Comparison of ENCODE assay signal across 11 cellular contexts in the genomic region with DNA sequence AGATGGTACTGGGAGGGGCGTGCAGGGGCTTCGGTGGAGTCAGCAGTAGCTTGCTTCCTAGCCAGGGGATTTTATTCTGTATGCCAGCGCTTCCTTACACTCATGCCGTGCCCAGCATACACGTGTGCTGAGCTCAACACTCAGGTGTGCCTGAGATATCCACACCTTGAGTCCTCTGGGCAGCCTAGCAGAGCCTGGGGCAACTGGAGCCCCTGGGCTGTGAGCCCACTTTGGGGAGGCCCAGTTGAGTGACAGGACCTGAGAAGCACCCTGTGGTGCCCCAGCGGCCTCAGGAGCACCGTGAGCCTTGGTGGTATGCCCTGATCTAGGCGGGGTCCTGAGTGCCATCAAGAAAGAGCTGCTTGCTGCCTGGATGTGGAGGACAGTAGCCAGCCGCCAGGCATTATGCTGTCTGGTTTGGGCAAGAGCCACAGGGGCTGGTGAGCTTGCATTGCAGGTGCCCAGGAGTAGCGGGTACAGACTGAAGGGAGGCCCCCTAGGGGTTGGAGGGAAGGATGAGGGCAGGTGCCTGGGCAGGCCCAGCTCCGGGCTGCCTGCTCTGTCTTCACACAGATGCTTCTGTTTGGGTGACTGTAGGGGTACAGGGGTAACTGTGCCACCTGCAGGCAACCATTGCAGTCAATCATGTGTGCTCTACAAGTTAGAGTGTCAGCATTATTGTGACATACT. TPM values are rescaled to one million over a fixed set of nuclear protein-coding genes. Genes with fewer than 3 reads are reported as not detected.
DNase-seq lines count a peak whose midpoint lies in the region; ATAC-seq and TF ChIP-seq lines count a peak whose summit lies in the region.
"Had no signal": no experiment of that assay in that cellular context is flagged by ENCODE, and none has a peak within 500 bp of the region (broad histone marks: within the 10 kb centered on the region; RNA-seq: fewer than 3 reads in every experiment).

No MANE protein-coding gene starts in this region.

- POLR2A ChIA-PET in activated CD4-positive, alpha-beta memory T cell treated with anti-CD3 and anti-CD28 coated beads for 36 hours (lab: Charles Lee), result no interaction called here

- H3K4me1 Mint-ChIP-seq in H9 (no peaks in the 10 kb centered on the region), natural killer cell (no peaks in the 10 kb centered on the region)
- H3K4me1 Mint-ChIP-seq in activated CD4-positive, alpha-beta memory T cell treated with anti-CD3 and anti-CD28 coated beads for 36 hours (ENCODE audit: low read depth), result no peaks in the 10 kb centered on the region

- TF ChIP-seq CTCF in H9 (conservative IDR thresholded peaks at IDR 0.05) (peak; percentile 54), natural killer cell (IDR thresholded peaks at IDR 0.05) (no peak), colonic mucosa (IDR thresholded peaks at IDR 0.05) (no peak)

- no peaks in the 10 kb centered on the region for H3K79me1 ChIP-seq in H9 (ENCODE audit: insufficient read depth, low read depth, low read length, poor library complexity, severe bottlenecking)

- no peak overlapping the region for H2BK5ac ChIP-seq in H9 (ENCODE audit: insufficient read length, low read length)

- H2BK12ac ChIP-seq in H9 (ENCODE audit: insufficient read length, low read depth, low read length), result no peak overlapping the region

- H2BK15ac ChIP-seq in H9 (ENCODE audit: low read depth, low read length), result no peak overlapping the region

- no peak overlapping the region for H3K4me2 ChIP-seq in H9 (ENCODE audit: insufficient read depth, insufficient read length, low read length)

- no peak overlapping the region for H4K8ac ChIP-seq in H9 (replicated peaks; ENCODE audit: insufficient read length, low read depth, low read length)

- H3K18ac ChIP-seq in H9 (ENCODE audit: insufficient read length, low read depth, low read length), result no peak overlapping the region

- H3K4me3 Mint-ChIP-seq in H9 (no peak overlapping the region), natural killer cell (no peak overlapping the region)
- H3K4me3 Mint-ChIP-seq in activated CD4-positive, alpha-beta memory T cell treated with anti-CD3 and anti-CD28 coated beads for 36 hours, result no peak overlapping the region

- H2BK20ac ChIP-seq in H9 (ENCODE audit: low read depth, low read length, poor library complexity, severe bottlenecking), result no peak overlapping the region

- H2AK5ac ChIP-seq in H9 (ENCODE audit: insufficient read length, low read length), result no peak overlapping the region

- no peaks in the 10 kb centered on the region for H3K23me2 ChIP-seq in H9 (ENCODE audit: insufficient read length, low read depth, low read length, poor library complexity, severe bottlenecking)

- H4K91ac ChIP-seq in H9 (ENCODE audit: insufficient read length, low read depth, low read length), result no peak overlapping the region

- H3K14ac ChIP-seq in H9 (ENCODE audit: insufficient read depth, low read length), result no peak overlapping the region

- intact Hi-C loops in activated CD4-positive, alpha-beta memory T cell treated with anti-CD3 and anti-CD28 coated beads for 36 hours (cut with micrococcal nuclease), result no loop called here
- intact Hi-C loops in natural killer cell (cut with micrococcal nuclease) (no loop called here), colonic mucosa (cut with DNase I) (no loop called here)

- H3K36me3 ChIP-seq in colonic mucosa, result no peaks in the 10 kb centered on the region

- no peak for TF ChIP-seq POLR2A in GM18505 (IDR thresholded peaks at IDR 0.05; ENCODE audit: borderline replicate concordance, extremely low read depth, insufficient read depth, insufficient read length)

- WGBS in H9 (ENCODE audit: extremely low coverage, insufficient read length, low lambda C conversion rate), result no CpG with 5 or more reads among the region's 11 CpGs

- peaks cover 19% of the 10 kb centered on the region for H3K27me3 Mint-ChIP-seq in H9 (ENCODE audit: low read depth)
- no peaks in the 10 kb centered on the region for H3K27me3 Mint-ChIP-seq in activated CD4-positive, alpha-beta memory T cell treated with anti-CD3 and anti-CD28 coated beads for 36 hours
- H3K27me3 Mint-ChIP-seq in natural killer cell (ENCODE audit: low read depth in 2 of 2), result peaks cover 0 to under 1% of the 10 kb centered on the region in 2 donors

- no peak overlapping the region for H4K5ac ChIP-seq in H9 (ENCODE audit: insufficient read length, low read depth, low read length)

- H3K9me3 ChIP-seq in H9 (ENCODE audit: control insufficient read depth, low read depth, low read length), result no peaks in the 10 kb centered on the region
- no peaks in the 10 kb centered on the region for H3K9me3 ChIP-seq in colonic mucosa

- H3K27ac ChIP-seq in H9 (ENCODE audit: insufficient read length, low read depth, low read length), result no peak overlapping the region
- no peak overlapping the region for H3K27ac ChIP-seq in colonic mucosa

- H3K4me1 ChIP-seq in H9 (ENCODE audit: insufficient read depth, low read length) (no peaks in the 10 kb centered on the region), colonic mucosa (no peaks in the 10 kb centered on the region)

- no peaks in the 10 kb centered on the region for H4K20me1 ChIP-seq in H9 (ENCODE audit: control insufficient read depth, insufficient read depth, insufficient read length)

- H3T11ph ChIP-seq in H9 (ENCODE audit: low read length), result no peak overlapping the region

- H3K56ac ChIP-seq in H9 (ENCODE audit: insufficient read length, low read depth, low read length), result no peak overlapping the region

- H3K36me3 Mint-ChIP-seq in H9 (ENCODE audit: insufficient read depth in 1 of 3, low read depth in 3 of 3) (no peaks in the 10 kb centered on the region; a peak in 1 of 7 replicates), natural killer cell (no peaks in the 10 kb centered on the region)
- no peaks in the 10 kb centered on the region for H3K36me3 Mint-ChIP-seq in activated CD4-positive, alpha-beta memory T cell treated with anti-CD3 and anti-CD28 coated beads for 36 hours

- no peak overlapping the region for H3K23ac ChIP-seq in H9 (ENCODE audit: insufficient read length, low read depth, low read length)

- no peak overlapping the region for H3K4ac ChIP-seq in H9 (ENCODE audit: low read depth, low read length)

- CTCF ChIA-PET in activated CD4-positive, alpha-beta memory T cell treated with anti-CD3 and anti-CD28 coated beads for 36 hours (lab: Charles Lee), result interaction anchor here (1.1 to 1.3 kb wide), 4 partner anchors 27 to 254 kb away, joined by 3 to 5 read pairs (median 4); no protein-coding TSS in a partner anchor

- ATAC-seq in natural killer cell (peak in 2 of 3 donors; percentile 35 to 47), GM18505 (IDR thresholded peaks at IDR 0.05; ENCODE audit: unreplicated experiment) (no peak)

- H3K4me3 ChIP-seq in colonic mucosa, result no peak overlapping the region

- H3K79me2 ChIP-seq in H9 (ENCODE audit: insufficient read depth, low read length), result no peaks in the 10 kb centered on the region

- no peaks in the 10 kb centered on the region; a peak in 1 of 5 replicates for H3K9me3 Mint-ChIP-seq in H9
- no peaks in the 10 kb centered on the region for H3K9me3 Mint-ChIP-seq in activated CD4-positive, alpha-beta memory T cell treated with anti-CD3 and anti-CD28 coated beads for 36 hours
- no peaks in the 10 kb centered on the region for H3K9me3 Mint-ChIP-seq in natural killer cell

- no peak overlapping the region for H3K9ac ChIP-seq in H9 (ENCODE audit: extremely low read depth, insufficient read length, low read length)
- no peak overlapping the region for H3K9ac ChIP-seq in colonic mucosa (ENCODE audit: low read depth in 2 of 2, low read length in 2 of 2)

- DNase-seq in NCI-H2171 treated with DMSO at 0.1 percent for 48 hours (lab: John Stamatoyannopoulos, UW) (peak; percentile 1), NCI-H2171 (lab: John Stamatoyannopoulos, UW) (no peak), H9 (peak; percentile 64), natural killer cell (no peak), NCI-H345 treated with DMSO at 0.1 percent for 48 hours (lab: John Stamatoyannopoulos, UW; ENCODE audit: unreplicated experiment) (no peak), colonic mucosa (no peak)
- peak; percentile 25 for DNase-seq in activated CD4-positive, alpha-beta memory T cell treated with anti-CD3 and anti-CD28 coated beads for 36 hours
- DNase-seq: activated CD8-positive, alpha-beta memory T cell treated with anti-CD3 and anti-CD28 coated beads, Interleukin-2, amount 50 U/mL, for 48 hours had no signal

- H3K27me3 ChIP-seq in H9 (ENCODE audit: insufficient read depth, low read length) (no peaks in the 10 kb centered on the region), colonic mucosa (no peaks in the 10 kb centered on the region)

- H3K27ac Mint-ChIP-seq in H9 (no peak overlapping the region; a peak in 1 of 7 replicates), natural killer cell (no peak overlapping the region)
- H3K27ac Mint-ChIP-seq in activated CD4-positive, alpha-beta memory T cell treated with anti-CD3 and anti-CD28 coated beads for 36 hours, result no peak overlapping the region

- no peak overlapping the region for H2BK120ac ChIP-seq in H9 (ENCODE audit: low read depth, low read length, poor library complexity, severe bottlenecking)

- no peak overlapping the region for H2AFZ ChIP-seq in H9 (ENCODE audit: low read length)

RNA-seq across cellular contexts. Expression of a gene that starts 42.9 kb away (rescaled TPM):
- total RNA-seq in H9 (2021), result 8.0 and 8.8 TPM in 2 replicates
- 10 to 100 TPM; 19.3 to 20.9 TPM for total RNA-seq in activated CD4-positive, alpha-beta memory T cell treated with anti-CD3 and anti-CD28 coated beads for 36 hours
- total RNA-seq in natural killer cell, result 10 to 100 TPM; 29.4 to 34.8 (median 33.0) TPM
- total RNA-seq in colonic mucosa, result 10 to 100 TPM; 11.4 to 17.2 TPM

RNA-seq across cellular contexts. Expression of a gene that starts 47.8 kb away (rescaled TPM):
- total RNA-seq in H9 (2021) (0.29 and 0.81 TPM in 2 replicates), natural killer cell (not detected), colonic mucosa (not detected)
- total RNA-seq in activated CD4-positive, alpha-beta memory T cell treated with anti-CD3 and anti-CD28 coated beads for 36 hours, result not detected
- total RNA-seq: liver, renal cortical epithelial cell had no signal

Comparison
In these comparisons a context has a peak if more than half of its experiments do, and no peak if none do; other contexts are left out.
1. DNase-seq: peak in NCI-H2171 treated with DMSO at 0.1 percent for 48 hours (single experiment), H9 (single experiment) and activated CD4-positive, alpha-beta memory T cell treated with anti-CD3 and anti-CD28 coated beads for 36 hours (single experiment); none in NCI-H2171 (single experiment), natural killer cell (single experiment), NCI-H345 treated with DMSO at 0.1 percent for 48 hours (single experiment) and colonic mucosa (single experiment).